ENCODE assay signal across 8 cellular contexts in genomic region chr2:229852565-229852964, GRCh38.
DNase-seq lines count a peak whose midpoint lies in the region; FAIRE-seq and TF ChIP-seq lines count a peak whose summit lies in the region.

No MANE protein-coding gene starts in this region.

- no peak for TF ChIP-seq POLR2A in H54 (IDR thresholded peaks at IDR 0.05; ENCODE audit: low read depth, low read length)

- DNase-seq in CMK (ENCODE audit: low read depth) (peak; percentile 76), H54 (ENCODE audit: insufficient read length, low spot score) (no peak), T-helper 1 cell (peak in 3 of 5 donors; percentile 25 to 78 (median 45)), brain microvascular endothelial cell (peak; percentile 85), superior temporal gyrus (ENCODE audit: extremely low spot score) (no peak), cerebellar nuclear complex (lab: John Stamatoyannopoulos, UW) (no peak), urothelium cell line (ENCODE audit: low spot score) (no peak)

- H3K4me3 ChIP-seq in brain microvascular endothelial cell (ENCODE audit: low read depth, low read length) (no peak overlapping the region), parathyroid adenoma (ENCODE audit: low read depth, low read length) (no peak overlapping the region)

- H3K27me3 ChIP-seq in brain microvascular endothelial cell (replicated peaks) (no peaks in the 10 kb centered on the region), parathyroid adenoma (ENCODE audit: control insufficient read depth, insufficient read depth, low read length) (no peaks in the 10 kb centered on the region)

- peak; percentile 60 for FAIRE-seq in H54 (lab: Jason Lieb, UNC)
- FAIRE-seq in urothelium cell line (lab: Jason Lieb, UNC): no peak

- H3K79me2 ChIP-seq in parathyroid adenoma: peaks cover 33% of the 10 kb centered on the region

- H3K36me3 ChIP-seq in brain microvascular endothelial cell (replicated peaks) (peaks cover 13% of the 10 kb centered on the region), parathyroid adenoma (ENCODE audit: control insufficient read depth, insufficient read depth, low read length) (no peaks in the 10 kb centered on the region)

- H3K27ac ChIP-seq in brain microvascular endothelial cell (no peak overlapping the region), parathyroid adenoma (no peak overlapping the region)

- no peaks in the 10 kb centered on the region for H3K9me3 ChIP-seq in parathyroid adenoma (ENCODE audit: control insufficient read depth, low read length)

- peaks cover 7% of the 10 kb centered on the region for H3K4me1 ChIP-seq in parathyroid adenoma

- no peak overlapping the region for H3K9ac ChIP-seq in parathyroid adenoma

- H3K4me2 ChIP-seq in parathyroid adenoma (ENCODE audit: low read length): peak overlapping the region; percentile 9

- H2AFZ ChIP-seq in parathyroid adenoma: no peak overlapping the region

- in situ Hi-C loops in brain microvascular endothelial cell (cut with HindIII; ENCODE audit: low pct_ligation_motif_present, low sequenced_read_pairs): no loop called here

- TF ChIP-seq CTCF in brain microvascular endothelial cell (IDR thresholded peaks at IDR 0.05; ENCODE audit: low read depth, low read length, missing control alignments): no peak
- TF ChIP-seq CTCF in parathyroid adenoma (IDR thresholded peaks at IDR 0.05): no peak

Comparison
In these comparisons a context has a peak if more than half of its experiments do, and no peak if none do; other contexts are left out.
1. DNase-seq: peak in CMK (single experiment), T-helper 1 cell (3 of 5) and brain microvascular endothelial cell (single experiment); none in H54 (single experiment), superior temporal gyrus (single experiment), cerebellar nuclear complex (0 of 2) and urothelium cell line (single experiment).